Comparison of ENCODE assay signal across 17 cellular contexts in the genomic region with DNA sequence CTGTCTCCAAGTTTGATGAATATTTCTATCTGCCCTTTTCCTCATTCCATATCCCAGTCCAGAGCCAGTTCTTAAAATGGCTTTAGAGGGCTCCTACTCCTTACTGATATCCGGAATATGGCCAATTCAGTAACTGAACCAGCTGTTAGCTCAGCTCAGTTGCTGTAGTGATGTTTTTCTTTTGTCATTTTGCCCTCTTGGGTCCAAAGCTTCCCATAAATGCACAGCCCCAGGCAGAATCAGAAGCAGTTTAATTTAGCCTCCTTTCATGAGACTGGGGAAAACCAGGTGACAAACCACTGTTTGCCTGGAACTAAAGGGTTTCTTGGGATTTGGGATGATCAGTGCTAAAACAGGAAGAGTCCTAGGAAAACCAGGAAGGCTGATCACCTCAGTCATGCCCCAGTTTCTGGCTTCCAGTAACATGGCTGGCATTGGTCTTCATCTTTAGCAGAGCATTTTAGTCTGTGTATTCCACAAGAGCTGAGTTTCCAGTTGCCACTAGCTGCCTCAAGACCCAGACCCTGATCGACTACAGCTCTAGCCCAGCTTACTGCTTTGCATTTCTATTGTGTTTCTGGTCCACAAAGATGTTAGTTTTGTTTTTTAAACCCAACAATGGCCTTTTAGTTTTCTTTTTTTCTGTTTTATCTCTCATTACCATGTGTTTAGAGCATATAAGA. TPM values are rescaled to one million over a fixed set of nuclear protein-coding genes. Genes with fewer than 3 reads are reported as not detected.
A peak's percentile ranks its signal among the peaks of the same experiment; 100 is the strongest.
DNase-seq lines count a peak whose midpoint lies in the region; ATAC-seq and TF ChIP-seq lines count a peak whose summit lies in the region.
"Had no signal": no experiment of that assay in that cellular context is flagged by ENCODE, and none has a peak within 500 bp of the region (broad histone marks: within the 10 kb centered on the region; RNA-seq: fewer than 3 reads in every experiment).

No MANE protein-coding gene starts in this region.

- no peak overlapping the region for H3K4me3 ChIP-seq in A673 (ENCODE audit: low read depth, low read length, poor library complexity, severe bottlenecking)
- no peak overlapping the region for H3K4me3 ChIP-seq in endodermal cell (ENCODE audit: low read length)
- no peak overlapping the region for H3K4me3 ChIP-seq in neutrophil (ENCODE audit: low read depth in 1 of 2, low read length in 1 of 2)
- H3K4me3 ChIP-seq: esophagus squamous epithelium had no signal

- H3K9me3 ChIP-seq in A673 (ENCODE audit: low read depth, low read length, poor library complexity, severe bottlenecking) (peaks cover 5% of the 10 kb centered on the region), endodermal cell (ENCODE audit: control insufficient read depth, low read length) (peaks cover 6% of the 10 kb centered on the region), neutrophil (no peaks in the 10 kb centered on the region)
- H3K9me3 ChIP-seq: esophagus squamous epithelium had no signal

- no peak overlapping the region for H3K4me3 Mint-ChIP-seq in endodermal cell
- H3K4me3 Mint-ChIP-seq: activated naive CD8-positive, alpha-beta T cell treated with anti-CD3 and anti-CD28 coated beads, Interleukin-2, amount 50 U/mL, for 24 hours; activated T-cell treated with anti-CD3 and anti-CD28 coated beads, Interleukin-2, amount 50 U/mL, for 24 hours; memory B cell had no signal

- intact Hi-C loops in A673 (cut with micrococcal nuclease; ENCODE audit: unreplicated experiment) = no loop called here

- H3K27ac ChIP-seq in A673 (ENCODE audit: low read depth, low read length, poor library complexity, severe bottlenecking) (peak overlapping the region; percentile 27), endodermal cell (ENCODE audit: low read depth, low read length) (no peak overlapping the region), neutrophil (peak overlapping the region; percentile 60)

- H3K27me3 Mint-ChIP-seq in endodermal cell (ENCODE audit: insufficient read depth) = no peaks in the 10 kb centered on the region
- H3K27me3 Mint-ChIP-seq: activated naive CD8-positive, alpha-beta T cell treated with anti-CD3 and anti-CD28 coated beads, Interleukin-2, amount 50 U/mL, for 24 hours; activated T-cell treated with anti-CD3 and anti-CD28 coated beads, Interleukin-2, amount 50 U/mL, for 24 hours; memory B cell had no signal

- H3K27me3 ChIP-seq in A673 (replicated peaks; ENCODE audit: insufficient read depth, low read depth, low read length, poor library complexity) = no peaks in the 10 kb centered on the region
- H3K27me3 ChIP-seq in endodermal cell (ENCODE audit: control insufficient read depth, insufficient read depth, low read length, poor library complexity, severe bottlenecking) = no peaks in the 10 kb centered on the region
- H3K27me3 ChIP-seq in neutrophil = no peaks in the 10 kb centered on the region
- H3K27me3 ChIP-seq: esophagus squamous epithelium had no signal

- H3K36me3 ChIP-seq in A673 (ENCODE audit: insufficient read depth, low read length, poor library complexity, severe bottlenecking) (no peaks in the 10 kb centered on the region), endodermal cell (ENCODE audit: control insufficient read depth, insufficient read depth, low read length) (no peaks in the 10 kb centered on the region), neutrophil (no peaks in the 10 kb centered on the region)
- H3K36me3 ChIP-seq: esophagus squamous epithelium had no signal

- H3K4me1 Mint-ChIP-seq in endodermal cell = peaks cover 14% of the 10 kb centered on the region

- no TSS peak for BruUV-seq in A673 (replicated peaks; lab: Mats Ljungman, UMichigan)

- no peak for ATAC-seq in GM19455 (IDR thresholded peaks at IDR 0.05; ENCODE audit: unreplicated experiment)
- ATAC-seq: activated naive CD8-positive, alpha-beta T cell treated with anti-CD3 and anti-CD28 coated beads, Interleukin-2, amount 50 U/mL, for 24 hours; CD8-positive, alpha-beta T cell had no signal

- CTCF ChIA-PET in A673 (lab: Charles Lee) = no interaction called here

- H3K36me3 Mint-ChIP-seq in endodermal cell (ENCODE audit: low read depth) = no peaks in the 10 kb centered on the region

- 69 to 79% methylated on average over 2 of the region's 2 CpGs for WGBS in endodermal cell (ENCODE audit: insufficient coverage in 1 of 2, insufficient read length in 1 of 2), 2 experiments

- POLR2A ChIA-PET in A673 (lab: Charles Lee; ENCODE audit: low non-redundant PET) = no interaction called here

- peak overlapping the region; percentile 35 for H3K27ac Mint-ChIP-seq in endodermal cell
- H3K27ac Mint-ChIP-seq: activated naive CD8-positive, alpha-beta T cell treated with anti-CD3 and anti-CD28 coated beads, Interleukin-2, amount 50 U/mL, for 24 hours; activated T-cell treated with anti-CD3 and anti-CD28 coated beads, Interleukin-2, amount 50 U/mL, for 24 hours had no signal

- no peak for TF ChIP-seq CTCF in A673 (conservative IDR thresholded peaks at IDR 0.05; ENCODE audit: low read depth, low read length)
- TF ChIP-seq CTCF in endodermal cell (conservative IDR thresholded peaks at IDR 0.05) = no peak
- no peak for TF ChIP-seq CTCF in neutrophil (IDR thresholded peaks at IDR 0.05)

- no peak overlapping the region for H3K9ac ChIP-seq in endodermal cell (ENCODE audit: extremely low read depth, low read length, poor library complexity, severe bottlenecking)

- peaks cover 35% of the 10 kb centered on the region for H3K4me1 ChIP-seq in A673 (ENCODE audit: insufficient read depth, low read length, poor library complexity, severe bottlenecking)
- H3K4me1 ChIP-seq in endodermal cell (ENCODE audit: control insufficient read depth, insufficient read depth, low read length) = peaks cover 4% of the 10 kb centered on the region
- H3K4me1 ChIP-seq in neutrophil (ENCODE audit: control insufficient read depth in 1 of 2, insufficient read depth in 1 of 2, low read depth in 1 of 2, low read length in 1 of 2) = peaks cover 52 to 55% of the 10 kb centered on the region in 2 experiments

- no peak for DNase-seq in A673 (ENCODE audit: low spot score)
- DNase-seq in NCI-H146 treated with DMSO at 0.1 percent for 48 hours (lab: John Stamatoyannopoulos, UW; ENCODE audit: unreplicated experiment) = peak; percentile 22
- no peak for DNase-seq in endodermal cell
- DNase-seq in NCI-H1092 treated with DMSO at 0.1 percent for 48 hours (lab: John Stamatoyannopoulos, UW) = no peak
- no peak for DNase-seq in NCI-H1694 (lab: John Stamatoyannopoulos, UW)
- DNase-seq in activated CD8-positive, alpha-beta memory T cell treated with anti-CD3 and anti-CD28 coated beads for 24 hours = no peak
- DNase-seq: activated naive CD8-positive, alpha-beta T cell treated with anti-CD3 and anti-CD28 coated beads, Interleukin-2, amount 50 U/mL, for 24 hours; activated T-cell treated with anti-CD3 and anti-CD28 coated beads, Interleukin-2, amount 50 U/mL, for 24 hours; CD8-positive, alpha-beta T cell; esophagus squamous epithelium; IMR-90; NCI-H2029; NCI-H748 treated with DMSO at 0.1 percent for 48 hours; stimulated activated CD4-positive, alpha-beta T cell treated with anti-CD3 and anti-CD28 coated beads, Interleukin-2, amount 100 ng/mL, for 48 hours had no signal

- no peaks in the 10 kb centered on the region for H3K9me3 Mint-ChIP-seq in endodermal cell
- H3K9me3 Mint-ChIP-seq: activated naive CD8-positive, alpha-beta T cell treated with anti-CD3 and anti-CD28 coated beads, Interleukin-2, amount 50 U/mL, for 24 hours; activated T-cell treated with anti-CD3 and anti-CD28 coated beads, Interleukin-2, amount 50 U/mL, for 24 hours; CD8-positive, alpha-beta T cell; memory B cell had no signal

RNA-seq across cellular contexts. Expression of a gene that starts 40.6 kb away (rescaled TPM):
- total RNA-seq in A673 (2021) = 24.0 and 25.3 TPM in 2 replicates
- 10 to 100 TPM; 19.2 to 28.1 TPM for total RNA-seq in endodermal cell
- polyA plus RNA-seq in endodermal cell (2013, experiment 1 of 2) = 8.8 TPM
- polyA plus RNA-seq in endodermal cell (2013, experiment 2 of 2) = 10.2 TPM
